Comparison of ENCODE assay signal across 8 cellular contexts in the genomic region with DNA sequence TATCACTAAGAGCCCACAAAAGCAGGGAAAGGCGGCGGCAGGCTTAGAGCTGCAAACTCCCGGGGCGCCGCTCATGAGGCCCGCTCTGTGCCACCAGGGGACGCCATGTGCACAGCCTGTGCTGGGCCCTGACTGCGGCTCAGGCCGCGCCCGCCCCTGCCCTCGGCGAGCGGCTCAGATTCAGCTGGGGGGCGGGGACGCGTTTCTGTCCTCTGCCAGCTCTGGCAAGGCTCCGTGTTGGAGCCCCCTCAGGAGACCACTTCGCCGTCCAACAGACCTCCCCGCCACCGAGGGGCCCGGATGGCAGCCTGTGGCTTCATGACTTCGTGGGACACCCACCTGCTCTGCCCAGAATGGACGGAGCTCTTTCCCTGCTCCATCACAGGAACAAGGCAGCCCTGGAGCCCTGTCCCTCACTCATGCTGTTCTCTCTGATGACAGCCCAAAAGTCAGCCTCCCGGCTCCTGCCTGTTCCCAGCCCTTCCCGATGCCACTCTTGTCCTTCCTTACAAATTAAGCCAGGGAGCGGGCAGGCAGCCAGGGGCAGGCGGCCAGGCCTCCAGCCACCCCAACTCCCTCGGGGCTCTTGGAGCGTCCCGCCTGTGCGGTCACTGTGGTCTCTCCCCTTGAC.
A peak's percentile ranks its signal among the peaks of the same experiment; 100 is the strongest.
DNase-seq lines count a peak whose midpoint lies in the region; ATAC-seq and TF ChIP-seq lines count a peak whose summit lies in the region.

No MANE protein-coding gene starts in this region.

- in situ Hi-C loops in transverse colon (cut with MboI; ENCODE audit: low pct_ligation_motif_present in 1 of 4, low pct_unique_long_range_greater_than_20kb in 1 of 4, low sequenced_read_pairs in 3 of 4), result loop anchor here (5.0 to 25.0 kb wide), 3 partner anchors 188 to 313 kb away; no protein-coding TSS in a partner anchor

- 0 out of 2 replicates have a peak overlapping the region, but pooled peaks have one; percentile 88 for H2AFZ ChIP-seq in GM23338

- H3K36me3 ChIP-seq in GM23338 (ENCODE audit: insufficient read depth), result no peaks in the 10 kb centered on the region
- no peaks in the 10 kb centered on the region for H3K36me3 ChIP-seq in transverse colon

- H3K27ac ChIP-seq in GM23338 (ENCODE audit: low read depth), result no peak overlapping the region
- H3K27ac ChIP-seq in transverse colon, result no peak overlapping the region

- H3K9me2 ChIP-seq in GM23338 (ENCODE audit: insufficient read depth), result no peaks in the 10 kb centered on the region

- H3K4me1 Mint-ChIP-seq in GM23338, result peaks cover 12% of the 10 kb centered on the region; the same call in 2 of the 3 replicates

- peak overlapping the region; percentile 85 for H3K4me2 ChIP-seq in GM23338

- H3K27me3 Mint-ChIP-seq in GM23338 (ENCODE audit: insufficient read depth, low read depth, poor library complexity), result peaks cover 10% of the 10 kb centered on the region

- 0 to 12% methylated on average over 2 to 33 of the region's 33 CpGs for WGBS in transverse colon (ENCODE audit: low coverage in 1 of 2), 2 donors

- no peak overlapping the region for H3K27ac Mint-ChIP-seq in GM23338

- no peak for TF ChIP-seq POLR2A in transverse colon (IDR thresholded peaks at IDR 0.05)

- H3K9me3 ChIP-seq in transverse colon, result no peaks in the 10 kb centered on the region

- ATAC-seq in GM23338 (peak; percentile 97), SK-N-SH treated with all-trans-retinoic acid at 6 μM for 48 hours (peak; percentile 100), Right ventricle myocardium superior (ENCODE audit: poor library complexity) (peak; percentile 100)

- 0 out of 2 replicates have a peak, but pooled peaks cover 2% of the 10 kb centered on the region for H4K20me1 ChIP-seq in GM23338 (replicated peaks; ENCODE audit: insufficient read depth)

- DNase-seq in ELR (ENCODE audit: low read depth) (peak; percentile 77), GM23338 (ENCODE audit: low spot score) (peak; percentile 92), LNCaP clone FGC (ENCODE audit: low read depth) (no peak), Right ventricle myocardium superior (peak; percentile 91), pons (ENCODE audit: low spot score) (peak; percentile 62), transverse colon (peak; percentile 86)
- DNase-seq in activated naive CD4-positive, alpha-beta T cell treated with anti-CD3 and anti-CD28 coated beads, Interleukin-2, amount 50 U/mL, for 16 hours, result peak; percentile 86

- H3K27me3 ChIP-seq in GM23338 (ENCODE audit: insufficient read depth) (no peaks in the 10 kb centered on the region), transverse colon (no peaks in the 10 kb centered on the region)

- no peaks in the 10 kb centered on the region for H3K79me2 ChIP-seq in GM23338 (replicated peaks; ENCODE audit: insufficient read depth)

- H3K4me3 Mint-ChIP-seq in GM23338, result peak overlapping the region; percentile 67

- no peak for TF ChIP-seq EP300 in transverse colon (IDR thresholded peaks at IDR 0.05; ENCODE audit: low read depth)

- no peaks in the 10 kb centered on the region for H3K36me3 Mint-ChIP-seq in GM23338 (ENCODE audit: low read depth)

- peaks cover 8% of the 10 kb centered on the region for H3K4me1 ChIP-seq in GM23338 (ENCODE audit: insufficient read depth)
- peaks cover 0 to 12% (median 6%) of the 10 kb centered on the region in 4 donors for H3K4me1 ChIP-seq in transverse colon

- H3K9me3 Mint-ChIP-seq in GM23338, result no peaks in the 10 kb centered on the region

- H3F3A ChIP-seq in GM23338 (replicated peaks; ENCODE audit: low read depth), result no peaks in the 10 kb centered on the region

- intact Hi-C loops in Right ventricle myocardium superior (cut with DNase I), result loop anchor here (2.0 to 5.0 kb wide), 2 partner anchors 177 to 184 kb away; partner anchors contain the start of gene ABTB2
- intact Hi-C loops in transverse colon (cut with DNase I; ENCODE audit: low total_unique reads), result loop anchor here (2.0 kb wide), 1 partner anchor 184 kb away; the partner anchor contains the start of gene ABTB2

- peak; percentile 73 to 97 for TF ChIP-seq CTCF in GM23338 (conservative IDR thresholded peaks at IDR 0.05; ENCODE audit: low read depth in 2 of 2)
- TF ChIP-seq CTCF in LNCaP clone FGC (IDR thresholded peaks at IDR 0.05; ENCODE audit: control insufficient read depth, extremely low read depth, insufficient read depth), result peak; percentile 99
- peak; percentile 94 to 97 (median 96) for TF ChIP-seq CTCF in transverse colon (IDR thresholded peaks at IDR 0.05)

- H3K4me3 ChIP-seq in GM23338 (peak overlapping the region; percentile 60), LNCaP clone FGC (ENCODE audit: low read depth, low read length) (peak overlapping the region; percentile 29; the same call in 1 of the 2 replicates), transverse colon (peak overlapping the region in 2 of 4 donors; percentile 21 to 40)

TF ChIP-seq in GM23338, 12 proteins besides CTCF, POLR2A, EP300 and RAD21:
- TF ChIP-seq EZH2phosphoT487 (IDR thresholded peaks at IDR 0.05; ENCODE audit: unreplicated experiment), result no peak
- 0 out of 2 replicates have a peak, but pooled peaks have one; percentile 8 for TF ChIP-seq CREB1 (CRISPR knock-in tag; IDR thresholded peaks at IDR 0.05; ENCODE audit: low read depth)

TF ChIP-seq in SK-N-SH treated with all-trans-retinoic acid at 6 μM for 48 hours, 23 proteins besides CTCF, POLR2A, EP300 and RAD21 (continues in another document):
- TF ChIP-seq POU6F1 (CRISPR knock-in tag; IDR thresholded peaks at IDR 0.05; ENCODE audit: borderline replicate concordance, low read depth), result no peak
- TF ChIP-seq BACH2 (CRISPR knock-in tag; IDR thresholded peaks at IDR 0.05; ENCODE audit: borderline replicate concordance), result no peak
- no peak for TF ChIP-seq TCF4 (CRISPR knock-in tag; IDR thresholded peaks at IDR 0.05; ENCODE audit: borderline replicate concordance)
- no peak for TF ChIP-seq ARNTL (CRISPR knock-in tag; IDR thresholded peaks at IDR 0.05; ENCODE audit: borderline replicate concordance, low read depth)
- no peak for TF ChIP-seq TOX (CRISPR knock-in tag; IDR thresholded peaks at IDR 0.05; ENCODE audit: borderline replicate concordance)
- no peak for TF ChIP-seq RARB (CRISPR knock-in tag; IDR thresholded peaks at IDR 0.05)
- no peak for TF ChIP-seq PPARA (CRISPR knock-in tag; IDR thresholded peaks at IDR 0.05; ENCODE audit: borderline replicate concordance)
- no peak for TF ChIP-seq ZNF565 (CRISPR knock-in tag; conservative IDR thresholded peaks at IDR 0.05; ENCODE audit: low read depth)
- no peak for TF ChIP-seq OSR1 (CRISPR knock-in tag; IDR thresholded peaks at IDR 0.05)
- no peak for TF ChIP-seq SNAI2 (CRISPR knock-in tag; IDR thresholded peaks at IDR 0.05)
- no peak for TF ChIP-seq ZFP3 (CRISPR knock-in tag; IDR thresholded peaks at IDR 0.05)
- no peak for TF ChIP-seq ZFP30 (CRISPR knock-in tag; IDR thresholded peaks at IDR 0.05)
- TF ChIP-seq ESRRG (CRISPR knock-in tag; IDR thresholded peaks at IDR 0.05), result no peak
- TF ChIP-seq, protein P1, sequence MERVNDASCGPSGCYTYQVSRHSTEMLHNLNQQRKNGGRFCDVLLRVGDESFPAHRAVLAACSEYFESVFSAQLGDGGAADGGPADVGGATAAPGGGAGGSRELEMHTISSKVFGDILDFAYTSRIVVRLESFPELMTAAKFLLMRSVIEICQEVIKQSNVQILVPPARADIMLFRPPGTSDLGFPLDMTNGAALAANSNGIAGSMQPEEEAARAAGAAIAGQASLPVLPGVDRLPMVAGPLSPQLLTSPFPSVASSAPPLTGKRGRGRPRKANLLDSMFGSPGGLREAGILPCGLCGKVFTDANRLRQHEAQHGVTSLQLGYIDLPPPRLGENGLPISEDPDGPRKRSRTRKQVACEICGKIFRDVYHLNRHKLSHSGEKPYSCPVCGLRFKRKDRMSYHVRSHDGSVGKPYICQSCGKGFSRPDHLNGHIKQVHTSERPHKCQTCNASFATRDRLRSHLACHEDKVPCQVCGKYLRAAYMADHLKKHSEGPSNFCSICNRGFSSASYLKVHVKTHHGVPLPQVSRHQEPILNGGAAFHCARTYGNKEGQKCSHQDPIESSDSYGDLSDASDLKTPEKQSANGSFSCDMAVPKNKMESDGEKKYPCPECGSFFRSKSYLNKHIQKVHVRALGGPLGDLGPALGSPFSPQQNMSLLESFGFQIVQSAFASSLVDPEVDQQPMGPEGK (CRISPR knock-in tag; IDR thresholded peaks at IDR 0.05; ENCODE audit: borderline replicate concordance), result no peak
- TF ChIP-seq, protein P2, sequence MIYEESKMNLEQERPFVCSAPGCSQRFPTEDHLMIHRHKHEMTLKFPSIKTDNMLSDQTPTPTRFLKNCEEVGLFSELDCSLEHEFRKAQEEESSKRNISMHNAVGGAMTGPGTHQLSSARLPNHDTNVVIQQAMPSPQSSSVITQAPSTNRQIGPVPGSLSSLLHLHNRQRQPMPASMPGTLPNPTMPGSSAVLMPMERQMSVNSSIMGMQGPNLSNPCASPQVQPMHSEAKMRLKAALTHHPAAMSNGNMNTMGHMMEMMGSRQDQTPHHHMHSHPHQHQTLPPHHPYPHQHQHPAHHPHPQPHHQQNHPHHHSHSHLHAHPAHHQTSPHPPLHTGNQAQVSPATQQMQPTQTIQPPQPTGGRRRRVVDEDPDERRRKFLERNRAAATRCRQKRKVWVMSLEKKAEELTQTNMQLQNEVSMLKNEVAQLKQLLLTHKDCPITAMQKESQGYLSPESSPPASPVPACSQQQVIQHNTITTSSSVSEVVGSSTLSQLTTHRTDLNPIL (CRISPR knock-in tag; IDR thresholded peaks at IDR 0.05; ENCODE audit: low read depth), result no peak
- TF ChIP-seq GLIS3 (CRISPR knock-in tag; IDR thresholded peaks at IDR 0.05), result no peak
